Comparison of ENCODE assay signal across 8 cellular contexts in the genomic region with DNA sequence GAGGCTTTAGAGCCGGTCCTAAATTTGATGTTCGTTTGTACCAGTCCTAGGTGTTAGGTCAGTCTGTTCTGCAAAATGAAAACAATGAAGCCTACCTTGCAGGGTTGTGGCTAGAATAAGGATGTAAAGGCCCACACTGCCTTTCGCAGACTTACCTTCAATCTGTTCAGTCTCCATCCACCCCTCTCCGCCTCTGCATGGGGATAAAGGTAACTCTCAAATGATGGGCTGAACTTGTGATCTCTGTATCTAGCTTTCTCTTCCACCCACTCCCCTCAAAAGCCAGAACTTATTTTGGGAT. TPM values are rescaled to one million over a fixed set of nuclear protein-coding genes. Genes with fewer than 3 reads are reported as not detected.
DNase-seq lines count a peak whose midpoint lies in the region; ATAC-seq lines count a peak whose summit lies in the region.
"Not testable (repeated sequence)": the region's sequence is repeated elsewhere in the genome, so short reads cannot be mapped to it uniquely, and the experiment has no call there.

No MANE protein-coding gene starts in this region.

- peak; percentile 27 for ATAC-seq in GM18868 (IDR thresholded peaks at IDR 0.05; ENCODE audit: unreplicated experiment)
- peak; percentile 20 for ATAC-seq in GM19463 (IDR thresholded peaks at IDR 0.05; ENCODE audit: unreplicated experiment)
- ATAC-seq in HG02610 (IDR thresholded peaks at IDR 0.05; ENCODE audit: unreplicated experiment), result peak; percentile 12
- peak; percentile 17 for ATAC-seq in HG03064 (IDR thresholded peaks at IDR 0.05; ENCODE audit: low read depth, unreplicated experiment)
- ATAC-seq in HG03558 (IDR thresholded peaks at IDR 0.05; ENCODE audit: extremely low read depth, unreplicated experiment), result peak; percentile 2
- peak; percentile 23 for ATAC-seq in activated T-helper 17 cell treated with anti-CD3 and anti-CD28 coated beads, Interleukin-2, amount 50 U/mL, for 72 hours (replicated peaks)
- ATAC-seq in left lobe of liver, result peak; percentile 47
- ATAC-seq in aorta (ENCODE audit: low FRiP score), result peak; percentile 12

- not testable (repeated sequence) for H3K4me1 ChIP-seq in aorta (ENCODE audit: control insufficient read depth in 1 of 2, insufficient read depth in 2 of 2, low read length in 2 of 2)

- no CpG with 5 or more reads among the region's 4 CpGs for WGBS in aorta, 2 donors

- not testable (repeated sequence) for H3K4me3 ChIP-seq in aorta (ENCODE audit: low read length in 2 of 2)

- not testable (repeated sequence) for H3K27ac Mint-ChIP-seq in activated T-helper 17 cell treated with anti-CD3 and anti-CD28 coated beads, Interleukin-2, amount 50 U/mL, for 72 hours

- not testable (repeated sequence) for H3K27me3 ChIP-seq in aorta (ENCODE audit: control insufficient read depth in 1 of 2, insufficient read depth in 2 of 2, low read length in 1 of 2)

- not testable (repeated sequence) for H3K9me3 Mint-ChIP-seq in activated T-helper 17 cell treated with anti-CD3 and anti-CD28 coated beads, Interleukin-2, amount 50 U/mL, for 72 hours

- not testable (repeated sequence) for H3K27me3 Mint-ChIP-seq in activated T-helper 17 cell treated with anti-CD3 and anti-CD28 coated beads, Interleukin-2, amount 50 U/mL, for 72 hours

- not testable (repeated sequence) for H3K36me3 Mint-ChIP-seq in activated T-helper 17 cell treated with anti-CD3 and anti-CD28 coated beads, Interleukin-2, amount 50 U/mL, for 72 hours (ENCODE audit: low read depth)

- intact Hi-C loops in aorta (cut with DNase I), result not testable (repeated sequence)

- not testable (repeated sequence) for H3K4me3 Mint-ChIP-seq in activated T-helper 17 cell treated with anti-CD3 and anti-CD28 coated beads, Interleukin-2, amount 50 U/mL, for 72 hours

- not testable (repeated sequence) for H3K4me1 Mint-ChIP-seq in activated T-helper 17 cell treated with anti-CD3 and anti-CD28 coated beads, Interleukin-2, amount 50 U/mL, for 72 hours

- not testable (repeated sequence) for H3K9me3 ChIP-seq in aorta (ENCODE audit: control insufficient read depth, low read length)

- not testable (repeated sequence) for DNase-seq in left lobe of liver (ENCODE audit: low spot score); aorta

- not testable (repeated sequence) for H3K27ac ChIP-seq in aorta (ENCODE audit: low read depth in 1 of 2, low read length in 2 of 2)

- H3K36me3 ChIP-seq in aorta (ENCODE audit: control insufficient read depth in 1 of 2, insufficient read depth in 2 of 2, low read length in 1 of 2), result not testable (repeated sequence)

RNA-seq across cellular contexts. Expression of a gene that starts 0.7 kb away (rescaled TPM):
- 10 to 100 TPM in 1 of 2 donors, 1 to 10 TPM in 1; 5.2 to 15.8 TPM for total RNA-seq in activated T-helper 17 cell treated with anti-CD3 and anti-CD28 coated beads, Interleukin-2, amount 50 U/mL, for 72 hours
- total RNA-seq in left lobe of liver (6.2 TPM), aorta (10 to 100 TPM; 28.7 to 29.6 TPM)
- polyA plus RNA-seq in aorta, result 10 to 100 TPM; 43.6 to 68.2 TPM

RNA-seq across cellular contexts. Expression of a gene that starts 23.7 kb away (rescaled TPM):
- total RNA-seq in activated T-helper 17 cell treated with anti-CD3 and anti-CD28 coated beads, Interleukin-2, amount 50 U/mL, for 72 hours, result 100 to 1,000 TPM in 1 of 2 donors, 10 to 100 TPM in 1; 55.0 to 101 TPM
- total RNA-seq in left lobe of liver, result 20.1 TPM
- 10 to 100 TPM; 47.9 to 48.5 TPM for total RNA-seq in aorta
- 10 to 100 TPM; 11.2 to 22.0 TPM for polyA plus RNA-seq in aorta
